In the genomic region with DNA sequence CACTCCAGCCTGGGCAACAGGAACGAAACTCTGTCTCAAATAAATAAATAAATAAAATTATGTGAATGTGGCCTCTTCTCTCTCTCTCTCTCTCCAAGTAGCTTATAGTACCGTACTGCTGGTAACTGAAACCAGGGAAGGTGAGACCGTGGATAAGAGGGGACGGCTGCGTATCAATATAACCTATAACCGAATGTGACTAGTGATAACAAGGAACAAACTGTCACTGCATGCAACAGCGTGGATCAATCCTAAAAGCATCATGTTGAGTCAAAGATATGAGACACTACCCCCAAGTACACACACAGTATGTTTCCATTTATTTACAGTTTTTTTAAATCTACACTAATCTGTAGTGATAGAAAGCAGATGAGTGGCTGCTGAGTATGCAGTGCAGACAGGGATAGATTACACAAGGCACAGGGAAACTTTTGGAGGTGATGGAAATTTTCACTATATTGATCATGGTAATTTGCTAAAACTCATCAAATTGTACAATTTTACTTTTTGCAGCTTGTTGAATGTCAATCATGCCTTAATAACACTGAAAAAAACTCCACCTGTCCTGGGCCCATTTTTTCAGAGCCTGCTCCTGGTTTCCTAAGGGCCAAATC, we compare ENCODE assay signal across 27 cellular contexts.
DNase-seq lines count a peak whose midpoint lies in the region; ATAC-seq, FAIRE-seq and TF ChIP-seq lines count a peak whose summit lies in the region.
"Had no signal": no experiment of that assay in that cellular context is flagged by ENCODE, and none has a peak within 500 bp of the region (broad histone marks: within the 10 kb centered on the region; RNA-seq: fewer than 3 reads in every experiment).

No MANE protein-coding gene starts in this region.

- ATAC-seq in K562 (no peak), left lobe of liver (no peak)
- ATAC-seq: GM12878 had no signal

- H4K20me1 ChIP-seq in K562 (replicated peaks; ENCODE audit: control insufficient read depth, insufficient read depth, low read length) = no peaks in the 10 kb centered on the region
- H4K20me1 ChIP-seq: BLaER1 had no signal

- H3K4me3 ChIP-seq in K562 (no peak overlapping the region), colonic mucosa (no peak overlapping the region)
- H3K4me3 ChIP-seq: BLaER1, GM12878 had no signal

- H3K27ac ChIP-seq in K562 (ENCODE audit: extremely low read depth, low read depth, low read length) (no peak overlapping the region), colonic mucosa (no peak overlapping the region)
- H3K27ac ChIP-seq: BLaER1 had no signal

- no peak overlapping the region for H3K4me3 Mint-ChIP-seq in type B pancreatic cell
- H3K4me3 Mint-ChIP-seq: CD14-positive monocyte; CD4-positive, alpha-beta memory T cell; CD4-positive, CD25-positive, alpha-beta regulatory T cell; CD8-positive, alpha-beta memory T cell had no signal

- peaks cover 15% of the 10 kb centered on the region for H3K4me1 Mint-ChIP-seq in type B pancreatic cell (ENCODE audit: unreplicated experiment)
- H3K4me1 Mint-ChIP-seq: CD8-positive, alpha-beta memory T cell had no signal

- POLR2A ChIA-PET in K562 (lab: Yijun Ruan, JAX) = interaction anchor here (2.0 kb wide), 1 partner anchor 11 kb away, joined by 8 read pairs; no protein-coding TSS in a partner anchor

- TF ChIP-seq RAD21 in K562 (CRISPR knock-in tag; conservative IDR thresholded peaks at IDR 0.05 in 1 of 2, IDR thresholded peaks at IDR 0.05 in 1 of 2) = no peak

- H3K9me1 ChIP-seq in K562 (ENCODE audit: control insufficient read depth, insufficient read depth, low read length) = no peaks in the 10 kb centered on the region

- no peak overlapping the region for H3K4me2 ChIP-seq in K562 (ENCODE audit: insufficient read depth, low read length)

- no peaks in the 10 kb centered on the region for H3K36me3 ChIP-seq in K562 (ENCODE audit: control insufficient read depth, insufficient read depth, low read length)
- no peaks in the 10 kb centered on the region for H3K36me3 ChIP-seq in colonic mucosa
- H3K36me3 ChIP-seq: BE2C, BLaER1 had no signal

- in situ Hi-C loops in K562 (cut with MboI) = no loop called here

- H3K27ac Mint-ChIP-seq in type B pancreatic cell = no peak overlapping the region
- H3K27ac Mint-ChIP-seq: CD4-positive, CD25-positive, alpha-beta regulatory T cell; CD8-positive, alpha-beta memory T cell had no signal

- peaks cover 6% of the 10 kb centered on the region for H3K36me3 Mint-ChIP-seq in type B pancreatic cell

- DNase-seq in K562 (ENCODE audit: extremely low read depth in 1 of 4, low spot score in 3 of 4) (no peak), colonic mucosa (peak; percentile 3), left lobe of liver (ENCODE audit: low spot score) (peak; percentile 4), type B pancreatic cell (ENCODE audit: extremely low spot score, unreplicated experiment) (no peak)
- no peak for DNase-seq in effector CD8-positive, alpha-beta T cell (lab: John Stamatoyannopoulos, UW)
- DNase-seq: 8988T; ACHN; BE2C; C1 segment of cervical spinal cord; CD4-positive, alpha-beta memory T cell; CD4-positive, CD25-positive, alpha-beta regulatory T cell; CD8-positive, alpha-beta memory T cell; COR-L47; DMS 273 treated with DMSO at 0.1 percent for 48 hours; DMS153; DMS53; DMS79; DND-41; EL; GDM1 had no signal

- no peaks in the 10 kb centered on the region for H3K9me3 ChIP-seq in K562 (replicated peaks; ENCODE audit: control insufficient read depth, insufficient read depth, low read depth, low read length)
- no peaks in the 10 kb centered on the region for H3K9me3 ChIP-seq in colonic mucosa
- H3K9me3 ChIP-seq: BE2C had no signal

- CTCF ChIA-PET in K562 (lab: Yijun Ruan, JAX; ENCODE audit: low intra/inter-chr PET ratio) = no interaction called here

- no TSS peak for BruUV-seq in K562 (replicated peaks; lab: Mats Ljungman, UMichigan)

- no peak overlapping the region for H2AFZ ChIP-seq in K562 (ENCODE audit: low read depth, low read length)

- peaks cover 6% of the 10 kb centered on the region for H3K9me3 Mint-ChIP-seq in type B pancreatic cell

- H3K27me3 Mint-ChIP-seq in type B pancreatic cell = peaks cover 22% of the 10 kb centered on the region
- H3K27me3 Mint-ChIP-seq: CD4-positive, alpha-beta memory T cell had no signal

- H3K27me3 ChIP-seq in K562 (ENCODE audit: control insufficient read depth in 2 of 2, insufficient read depth in 2 of 2, low read length in 2 of 2) (peaks cover 10 to 28% of the 10 kb centered on the region in 2 experiments; a peak in 4 of 5 replicates), colonic mucosa (no peaks in the 10 kb centered on the region)
- H3K27me3 ChIP-seq: BE2C, BLaER1 had no signal

- TF ChIP-seq POLR2A in K562 (conservative IDR thresholded peaks at IDR 0.05) = no peak

- WGBS in K562 (ENCODE audit: insufficient coverage, low coverage, missing lambda C conversion rate) = 16% methylated on average over 7 of the region's 7 CpGs

- FAIRE-seq in K562 (lab: Jason Lieb, UNC) = no peak
- FAIRE-seq: A204.1, GM12878, GM12892, GM18507, GM19239 had no signal

- H3K9ac ChIP-seq in K562 (ENCODE audit: insufficient read depth in 1 of 2, low read depth in 2 of 2, low read length in 2 of 2) (no peak overlapping the region), colonic mucosa (ENCODE audit: low read depth in 2 of 2, low read length in 2 of 2) (no peak overlapping the region)
- H3K9ac ChIP-seq: BLaER1 had no signal

- TF ChIP-seq EP300 in K562 (IDR thresholded peaks at IDR 0.05; ENCODE audit: low read length) = no peak; the same call in 1 of the 2 replicates

- H3K4me1 ChIP-seq in K562 (replicated peaks in 1 of 2; ENCODE audit: control insufficient read depth in 2 of 2, insufficient read depth in 2 of 2, low read length in 2 of 2) = peaks cover 0 to 3% of the 10 kb centered on the region in 2 experiments; a peak in 1 of 5 replicates
- no peaks in the 10 kb centered on the region for H3K4me1 ChIP-seq in colonic mucosa
- H3K4me1 ChIP-seq: BE2C had no signal

- no peak for TF ChIP-seq CTCF in K562 (IDR thresholded peaks at IDR 0.05 in 2 of 3, conservative IDR thresholded peaks at IDR 0.05 in 1 of 3; ENCODE audit: insufficient read depth in 2 of 3, low read depth in 1 of 3, low read length in 3 of 3)
- TF ChIP-seq CTCF in colonic mucosa (IDR thresholded peaks at IDR 0.05) = no peak
- TF ChIP-seq CTCF in type B pancreatic cell (conservative IDR thresholded peaks at IDR 0.05) = no peak

- intact Hi-C loops in K562 (cut with micrococcal nuclease) = no loop called here
- intact Hi-C loops in colonic mucosa (cut with DNase I) = no loop called here

- H3K79me2 ChIP-seq in K562 (ENCODE audit: control insufficient read depth, insufficient read depth, low read length) = no peaks in the 10 kb centered on the region

TF ChIP-seq in K562, 482 proteins besides CTCF, POLR2A, EP300 and RAD21:
- TF ChIP-seq NCOR1 (IDR thresholded peaks at IDR 0.05) (peak; percentile 44; the same call in 1 of the 2 replicates), ARID1B (IDR thresholded peaks at IDR 0.05) (0 out of 2 replicates have a peak, but pooled peaks have one; percentile 13), CBFA2T3 (IDR thresholded peaks at IDR 0.05) (peak; percentile 76), TCF3 (CRISPR knock-in tag; IDR thresholded peaks at IDR 0.05) (peak; percentile 60), OTX1 (CRISPR knock-in tag; IDR thresholded peaks at IDR 0.05) (no peak), CBFA2T2 (conservative IDR thresholded peaks at IDR 0.05) (peak; percentile 59)

Comparison
In these comparisons a context has a peak if more than half of its experiments do, and no peak if none do; other contexts are left out.
1. DNase-seq: peak in colonic mucosa (single experiment) and left lobe of liver (single experiment); none in K562 (0 of 4), effector CD8-positive, alpha-beta T cell (single experiment) and type B pancreatic cell (single experiment).